Comparison of ENCODE assay signal across 8 cellular contexts in genomic region chr10:3785251-3785848, GRCh38. TPM values are rescaled to one million over a fixed set of nuclear protein-coding genes. Genes with fewer than 3 reads are reported as not detected.
DNase-seq lines count a peak whose midpoint lies in the region; ATAC-seq and TF ChIP-seq lines count a peak whose summit lies in the region.

No MANE protein-coding gene starts in this region.

- peaks cover 7% of the 10 kb centered on the region for H3K36me3 ChIP-seq in colonic mucosa

- peaks cover 41 to 48% of the 10 kb centered on the region in 2 donors for H3K36me3 Mint-ChIP-seq in CD14-positive monocyte
- peaks cover 49% of the 10 kb centered on the region for H3K36me3 Mint-ChIP-seq in activated CD4-positive, alpha-beta T cell treated with anti-CD3 and anti-CD28 coated beads, Interleukin-2, amount 10 ng/mL, durations not matched to agents 24 days and 14 days (ENCODE audit: low read depth)

- H3K27me3 ChIP-seq in colonic mucosa, result no peaks in the 10 kb centered on the region

- H3K27ac Mint-ChIP-seq in CD14-positive monocyte, result peak overlapping the region; percentile 94 to 99 (median 98)
- peak overlapping the region; percentile 99 for H3K27ac Mint-ChIP-seq in activated CD4-positive, alpha-beta T cell treated with anti-CD3 and anti-CD28 coated beads, Interleukin-2, amount 10 ng/mL, durations not matched to agents 24 days and 14 days

- peak overlapping the region; percentile 89 for H3K4me3 ChIP-seq in colonic mucosa

- H3K9me3 Mint-ChIP-seq in CD14-positive monocyte, result peaks cover 4 to 15% (median 7%) of the 10 kb centered on the region in 7 donors
- H3K9me3 Mint-ChIP-seq in activated CD4-positive, alpha-beta T cell treated with anti-CD3 and anti-CD28 coated beads, Interleukin-2, amount 10 ng/mL, durations not matched to agents 24 days and 14 days, result peaks cover 15% of the 10 kb centered on the region

- no peak for TF ChIP-seq CTCF in CD14-positive monocyte (IDR thresholded peaks at IDR 0.05)
- TF ChIP-seq CTCF in colonic mucosa (IDR thresholded peaks at IDR 0.05), result no peak

- DNase-seq in CD14-positive monocyte (ENCODE audit: low spot score) (peak; percentile 99), NCI-H526 (lab: John Stamatoyannopoulos, UW) (peak; percentile 83 to 95), colonic mucosa (peak; percentile 99), left lobe of liver (ENCODE audit: low spot score) (peak; percentile 100)
- DNase-seq in activated CD4-positive, alpha-beta T cell treated with anti-CD3 and anti-CD28 coated beads, Interleukin-2, amount 10 ng/mL, durations not matched to agents 24 days and 14 days, result peak; percentile 100
- DNase-seq in stimulated activated CD4-positive, alpha-beta T cell treated with anti-CD3 and anti-CD28 coated beads, Interleukin-2, amount 100 ng/mL, for 24 hours, result peak; percentile 99

- H3K27ac ChIP-seq in colonic mucosa, result peak overlapping the region; percentile 100

- H3K9me3 ChIP-seq in colonic mucosa, result no peaks in the 10 kb centered on the region

- H3K4me1 Mint-ChIP-seq in CD14-positive monocyte, result peaks cover 32% of the 10 kb centered on the region
- H3K4me1 Mint-ChIP-seq in activated CD4-positive, alpha-beta T cell treated with anti-CD3 and anti-CD28 coated beads, Interleukin-2, amount 10 ng/mL, durations not matched to agents 24 days and 14 days, result peaks cover 48% of the 10 kb centered on the region

- H3K27me3 Mint-ChIP-seq in CD14-positive monocyte (ENCODE audit: low read depth in 3 of 3), result peaks cover 1 to 8% (median 3%) of the 10 kb centered on the region in 3 donors
- no peaks in the 10 kb centered on the region for H3K27me3 Mint-ChIP-seq in activated CD4-positive, alpha-beta T cell treated with anti-CD3 and anti-CD28 coated beads, Interleukin-2, amount 10 ng/mL, durations not matched to agents 24 days and 14 days

- peak overlapping the region; percentile 88 to 94 for H3K4me3 Mint-ChIP-seq in CD14-positive monocyte
- H3K4me3 Mint-ChIP-seq in activated CD4-positive, alpha-beta T cell treated with anti-CD3 and anti-CD28 coated beads, Interleukin-2, amount 10 ng/mL, durations not matched to agents 24 days and 14 days, result peak overlapping the region; percentile 91

- H3K9ac ChIP-seq in colonic mucosa (ENCODE audit: low read depth in 2 of 2, low read length in 2 of 2), result peak overlapping the region; percentile 97 to 99

- peak; percentile 68 for ATAC-seq in GM19372 (IDR thresholded peaks at IDR 0.05; ENCODE audit: low read depth, unreplicated experiment)
- ATAC-seq in HG03520 (IDR thresholded peaks at IDR 0.05; ENCODE audit: unreplicated experiment), result peak; percentile 68
- peak; percentile 69 for ATAC-seq in left lobe of liver

- intact Hi-C loops in CD14-positive monocyte (cut with micrococcal nuclease), result loop anchor here (1.0 to 10.0 kb wide), 6 partner anchors 20 to 869 kb away; no protein-coding TSS in a partner anchor
- intact Hi-C loops in activated CD4-positive, alpha-beta T cell treated with anti-CD3 and anti-CD28 coated beads, Interleukin-2, amount 10 ng/mL, durations not matched to agents 24 days and 14 days (cut with micrococcal nuclease), result loop anchor here (1.0 kb wide), 2 partner anchors 12 to 19 kb away; no protein-coding TSS in a partner anchor
- intact Hi-C loops in colonic mucosa (cut with DNase I), result loop anchor here (10.0 kb wide), 1 partner anchor 279 kb away; no protein-coding TSS in a partner anchor

- peaks cover 5% of the 10 kb centered on the region for H3K4me1 ChIP-seq in colonic mucosa

RNA-seq across cellular contexts. Expression of gene KLF6, which starts 0.3 kb away (rescaled TPM):
- 100 to 1,000 TPM; 499 to 510 TPM for polyA plus RNA-seq in CD14-positive monocyte
- 116 and 127 TPM in 2 replicates for total RNA-seq in activated CD4-positive, alpha-beta T cell treated with anti-CD3 and anti-CD28 coated beads, Interleukin-2, amount 10 ng/mL, durations not matched to agents 24 days and 14 days
- total RNA-seq in colonic mucosa (100 to 1,000 TPM; 106 to 299 TPM), left lobe of liver (27.3 TPM)

Comparison
In these comparisons a context has a peak if more than half of its experiments do, and no peak if none do; other contexts are left out.
1. Peak in every context shown above with its lines: DNase-seq, ATAC-seq, H3K4me3 ChIP-seq and H3K27ac ChIP-seq.